Comparison of ENCODE assay signal across 1 cellular context in the genomic region with DNA sequence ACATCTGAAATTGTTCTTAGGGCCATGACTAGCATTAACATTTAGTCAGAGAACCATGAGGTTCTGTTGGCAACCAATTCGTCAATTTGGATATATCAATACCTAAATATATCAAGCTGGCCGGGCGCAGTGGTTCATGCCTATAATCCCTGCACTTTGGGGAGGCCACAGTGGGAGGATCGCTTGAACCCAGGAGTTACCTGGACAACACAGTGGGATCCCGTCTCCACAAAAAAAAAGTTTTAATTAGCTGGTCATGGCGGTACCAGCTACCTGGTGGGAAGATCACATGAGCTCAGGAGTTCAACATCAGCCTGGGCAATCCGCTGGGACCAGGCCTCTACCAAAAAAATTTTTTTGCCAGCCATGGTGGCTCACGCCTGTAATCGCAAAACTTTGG.
TF ChIP-seq lines count a peak whose summit lies in the region.

No MANE protein-coding gene starts in this region.

TF ChIP-seq in SK-N-SH treated with all-trans-retinoic acid at 6 μM for 48 hours, 23 proteins besides CTCF, POLR2A, EP300 and RAD21 (continued from another document):
- TF ChIP-seq, protein P1, sequence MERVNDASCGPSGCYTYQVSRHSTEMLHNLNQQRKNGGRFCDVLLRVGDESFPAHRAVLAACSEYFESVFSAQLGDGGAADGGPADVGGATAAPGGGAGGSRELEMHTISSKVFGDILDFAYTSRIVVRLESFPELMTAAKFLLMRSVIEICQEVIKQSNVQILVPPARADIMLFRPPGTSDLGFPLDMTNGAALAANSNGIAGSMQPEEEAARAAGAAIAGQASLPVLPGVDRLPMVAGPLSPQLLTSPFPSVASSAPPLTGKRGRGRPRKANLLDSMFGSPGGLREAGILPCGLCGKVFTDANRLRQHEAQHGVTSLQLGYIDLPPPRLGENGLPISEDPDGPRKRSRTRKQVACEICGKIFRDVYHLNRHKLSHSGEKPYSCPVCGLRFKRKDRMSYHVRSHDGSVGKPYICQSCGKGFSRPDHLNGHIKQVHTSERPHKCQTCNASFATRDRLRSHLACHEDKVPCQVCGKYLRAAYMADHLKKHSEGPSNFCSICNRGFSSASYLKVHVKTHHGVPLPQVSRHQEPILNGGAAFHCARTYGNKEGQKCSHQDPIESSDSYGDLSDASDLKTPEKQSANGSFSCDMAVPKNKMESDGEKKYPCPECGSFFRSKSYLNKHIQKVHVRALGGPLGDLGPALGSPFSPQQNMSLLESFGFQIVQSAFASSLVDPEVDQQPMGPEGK (CRISPR knock-in tag; IDR thresholded peaks at IDR 0.05; ENCODE audit: borderline replicate concordance) = no peak
- TF ChIP-seq ESRRG (CRISPR knock-in tag; IDR thresholded peaks at IDR 0.05) = no peak
- TF ChIP-seq, protein P2, sequence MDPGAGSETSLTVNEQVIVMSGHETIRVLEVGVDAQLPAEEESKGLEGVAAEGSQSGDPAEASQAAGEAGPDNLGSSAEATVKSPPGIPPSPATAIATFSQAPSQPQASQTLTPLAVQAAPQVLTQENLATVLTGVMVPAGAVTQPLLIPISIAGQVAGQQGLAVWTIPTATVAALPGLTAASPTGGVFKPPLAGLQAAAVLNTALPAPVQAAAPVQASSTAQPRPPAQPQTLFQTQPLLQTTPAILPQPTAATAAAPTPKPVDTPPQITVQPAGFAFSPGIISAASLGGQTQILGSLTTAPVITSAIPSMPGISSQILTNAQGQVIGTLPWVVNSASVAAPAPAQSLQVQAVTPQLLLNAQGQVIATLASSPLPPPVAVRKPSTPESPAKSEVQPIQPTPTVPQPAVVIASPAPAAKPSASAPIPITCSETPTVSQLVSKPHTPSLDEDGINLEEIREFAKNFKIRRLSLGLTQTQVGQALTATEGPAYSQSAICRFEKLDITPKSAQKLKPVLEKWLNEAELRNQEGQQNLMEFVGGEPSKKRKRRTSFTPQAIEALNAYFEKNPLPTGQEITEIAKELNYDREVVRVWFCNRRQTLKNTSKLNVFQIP (CRISPR knock-in tag; IDR thresholded peaks at IDR 0.05; ENCODE audit: borderline replicate concordance, low read depth) = no peak
TF ChIP-seq in SK-N-SH treated with all-trans-retinoic acid at 6 μM for 48 hours: peak in this region for 0.
